ENCODE assay signal across 8 cellular contexts in genomic region chr2:197011777-197012641, GRCh38.
DNase-seq lines count a peak whose midpoint lies in the region; ATAC-seq, FAIRE-seq and TF ChIP-seq lines count a peak whose summit lies in the region.

No MANE protein-coding gene starts in this region.

- H3K27ac ChIP-seq in CD4-positive, alpha-beta T cell (ENCODE audit: low read depth, low read length): no peak overlapping the region
- H3K27ac ChIP-seq in KMS-11: no peak overlapping the region
- H3K27ac ChIP-seq in breast epithelium: no peak overlapping the region
- H3K27ac ChIP-seq in kidney (ENCODE audit: low read depth in 2 of 2, low read length in 2 of 2): no peak overlapping the region
- no peak overlapping the region for H3K27ac ChIP-seq in thoracic aorta

- no peak for TF ChIP-seq POLR2A in breast epithelium (IDR thresholded peaks at IDR 0.05)

- intact Hi-C loops in CD4-positive, alpha-beta T cell (cut with DNase I, micrococcal nuclease): loop anchor here (1.0 kb wide), 1 partner anchor 366 kb away; no protein-coding TSS in a partner anchor
- intact Hi-C loops in breast epithelium (cut with DNase I; ENCODE audit: low total_unique reads): no loop called here
- intact Hi-C loops in kidney (cut with DNase I): no loop called here

- no peak overlapping the region for H2AFZ ChIP-seq in KMS-11 (ENCODE audit: low read depth)

- peaks cover 94% of the 10 kb centered on the region for H3K36me3 Mint-ChIP-seq in CD4-positive, alpha-beta T cell (ENCODE audit: low read depth)

- peak overlapping the region; percentile 55 for H3K27ac Mint-ChIP-seq in CD4-positive, alpha-beta T cell

- no peaks in the 10 kb centered on the region for H3K9me3 ChIP-seq in CD4-positive, alpha-beta T cell (ENCODE audit: control insufficient read depth, low read length)
- no peaks in the 10 kb centered on the region for H3K9me3 ChIP-seq in breast epithelium
- no peaks in the 10 kb centered on the region for H3K9me3 ChIP-seq in kidney (ENCODE audit: control insufficient read depth in 1 of 2, low read length in 2 of 2)
- H3K9me3 ChIP-seq in thoracic aorta: no peaks in the 10 kb centered on the region

- peak; percentile 75 for TF ChIP-seq CTCF in CD4-positive, alpha-beta T cell (IDR thresholded peaks at IDR 0.05)
- TF ChIP-seq CTCF in KMS-11 (conservative IDR thresholded peaks at IDR 0.05; ENCODE audit: low read depth, low read length) (peak; percentile 91), breast epithelium (IDR thresholded peaks at IDR 0.05) (peak; percentile 44 to 71 (median 54)), kidney (IDR thresholded peaks at IDR 0.05; ENCODE audit: borderline replicate concordance, extremely low read depth, insufficient read depth) (peak; percentile 77), thoracic aorta (IDR thresholded peaks at IDR 0.05) (peak; percentile 75)

- ATAC-seq in CD4-positive, alpha-beta T cell (ENCODE audit: poor library complexity): peak; percentile 56
- ATAC-seq in GM18909 (IDR thresholded peaks at IDR 0.05; ENCODE audit: poor library complexity, unreplicated experiment) (peak; percentile 57), thoracic aorta (ENCODE audit: insufficient number of reproducible peaks, low FRiP score, low read depth) (no peak), GM19328 (IDR thresholded peaks at IDR 0.05; ENCODE audit: unreplicated experiment) (no peak)

- H3K4me1 Mint-ChIP-seq in CD4-positive, alpha-beta T cell (ENCODE audit: low read depth): peaks cover 8% of the 10 kb centered on the region

- peaks cover 8% of the 10 kb centered on the region for H3K4me1 ChIP-seq in KMS-11 (ENCODE audit: low read depth, poor library complexity, severe bottlenecking)
- H3K4me1 ChIP-seq in breast epithelium: no peaks in the 10 kb centered on the region
- no peaks in the 10 kb centered on the region for H3K4me1 ChIP-seq in kidney (ENCODE audit: control insufficient read depth in 1 of 2, insufficient read depth in 1 of 2, low read depth in 1 of 2, low read length in 2 of 2)
- no peaks in the 10 kb centered on the region for H3K4me1 ChIP-seq in thoracic aorta (ENCODE audit: control insufficient read depth in 1 of 2, low read depth in 2 of 2)

- H3K27me3 ChIP-seq in CD4-positive, alpha-beta T cell (ENCODE audit: control insufficient read depth, insufficient read depth, low read length): no peaks in the 10 kb centered on the region
- no peaks in the 10 kb centered on the region for H3K27me3 ChIP-seq in KMS-11 (ENCODE audit: insufficient read depth, low read depth)
- no peaks in the 10 kb centered on the region for H3K27me3 ChIP-seq in breast epithelium
- H3K27me3 ChIP-seq in thoracic aorta (replicated peaks; ENCODE audit: insufficient read depth): no peaks in the 10 kb centered on the region

- H3K36me3 ChIP-seq in KMS-11 (ENCODE audit: insufficient read depth): no peaks in the 10 kb centered on the region
- H3K36me3 ChIP-seq in breast epithelium: no peaks in the 10 kb centered on the region
- H3K36me3 ChIP-seq in kidney (ENCODE audit: control insufficient read depth in 1 of 2, insufficient read depth in 2 of 2, low read length in 2 of 2): no peaks in the 10 kb centered on the region
- H3K36me3 ChIP-seq in thoracic aorta: peaks cover 12% of the 10 kb centered on the region

- H3K9me3 Mint-ChIP-seq in CD4-positive, alpha-beta T cell: no peaks in the 10 kb centered on the region

- H3K79me2 ChIP-seq in KMS-11 (ENCODE audit: insufficient read depth, low read depth): no peaks in the 10 kb centered on the region

- H3K9ac ChIP-seq in KMS-11: no peak overlapping the region
- H3K9ac ChIP-seq in kidney (ENCODE audit: low read length in 2 of 2): no peak overlapping the region

- H3K4me3 ChIP-seq in KMS-11 (IDR thresholded peaks at IDR 0.05; ENCODE audit: insufficient read depth, low read depth, low read length) (no peak overlapping the region), breast epithelium (no peak overlapping the region), kidney (ENCODE audit: low read length in 2 of 2) (no peak overlapping the region), thoracic aorta (no peak overlapping the region)

- CTCF ChIA-PET in CD4-positive, alpha-beta T cell (lab: Charles Lee): interaction anchor here (0.5 to 1.6 kb wide), 3 partner anchors 9 to 366 kb away, joined by 3 to 6 read pairs (median 5); no protein-coding TSS in a partner anchor

- POLR2A ChIA-PET in CD4-positive, alpha-beta T cell (lab: Charles Lee): interaction anchor here (0.6 kb wide), 1 partner anchor 63 kb away, joined by 3 read pairs; no protein-coding TSS in a partner anchor

- peak in 2 of 10 experiments; percentile 11 to 20 for DNase-seq in CD4-positive, alpha-beta T cell
- DNase-seq in RKO (ENCODE audit: low spot score) (peak; percentile 80), breast epithelium (ENCODE audit: low spot score in 2 of 2) (no peak), kidney (no peak), thoracic aorta (ENCODE audit: low spot score) (no peak)

- H3K4me3 Mint-ChIP-seq in CD4-positive, alpha-beta T cell: no peak overlapping the region

- peak; percentile 29 for FAIRE-seq in kidney (lab: Jason Lieb, UNC)

- H4K20me1 ChIP-seq in KMS-11 (ENCODE audit: insufficient read depth): no peaks in the 10 kb centered on the region

- H3K27me3 Mint-ChIP-seq in CD4-positive, alpha-beta T cell: no peaks in the 10 kb centered on the region

- no peak overlapping the region for H3K4me2 ChIP-seq in KMS-11

Comparison
In these comparisons a context has a peak if more than half of its experiments do, and no peak if none do; other contexts are left out.
1. ATAC-seq: peak in CD4-positive, alpha-beta T cell (single experiment) and GM18909 (single experiment); none in thoracic aorta (single experiment) and GM19328 (single experiment).
2. intact Hi-C loops: an anchor here in CD4-positive, alpha-beta T cell (1.0 kb wide); none called in breast epithelium and kidney.
3. Peak in every context shown above with its lines, with median percentiles within 50 percentile points of each other: CTCF ChIP-seq.